Comparison of ENCODE assay signal across 18 cellular contexts in the genomic region with DNA sequence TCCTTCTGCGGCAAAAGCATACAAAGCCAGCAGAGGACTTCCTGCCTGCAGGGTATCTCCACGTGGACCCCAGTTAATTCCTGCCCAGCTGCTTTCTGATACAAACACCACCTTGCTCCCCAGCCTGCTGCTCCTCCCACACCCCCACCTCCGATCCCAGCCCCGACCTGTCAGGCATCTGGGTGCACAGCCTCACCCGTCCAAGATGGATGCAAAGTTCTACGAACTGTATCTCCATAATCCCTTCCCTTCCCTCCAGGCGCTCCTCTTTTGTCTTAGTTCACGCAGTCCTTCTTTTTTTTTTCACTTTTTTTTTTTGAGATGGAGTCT. TPM values are rescaled to one million over a fixed set of nuclear protein-coding genes. Genes with fewer than 3 reads are reported as not detected.
DNase-seq lines count a peak whose midpoint lies in the region; ATAC-seq, FAIRE-seq and TF ChIP-seq lines count a peak whose summit lies in the region.
"Had no signal": no experiment of that assay in that cellular context is flagged by ENCODE, and none has a peak within 500 bp of the region (broad histone marks: within the 10 kb centered on the region; RNA-seq: fewer than 3 reads in every experiment).

No MANE protein-coding gene starts in this region.

- no peaks in the 10 kb centered on the region for H3F3A ChIP-seq in GM23248 (ENCODE audit: insufficient read depth)

- H3K27me3 ChIP-seq in H1 (replicated peaks in 1 of 4; ENCODE audit: control insufficient read depth in 3 of 4, extremely low read depth in 1 of 4, insufficient read depth in 3 of 4, low read length in 3 of 4) (no peaks in the 10 kb centered on the region), GM23248 (replicated peaks; ENCODE audit: insufficient read depth) (no peaks in the 10 kb centered on the region; the same call in 1 of the 2 replicates)
- H3K27me3 ChIP-seq: BLaER1 treated with 17β-estradiol and CSF1 and Interleukin-3, amounts not matched to agents 10 nM and 100 nM had no signal

- H3K4me2 ChIP-seq in H1 (ENCODE audit: insufficient read depth in 1 of 2, low read depth in 2 of 2, low read length in 2 of 2) (no peak overlapping the region), GM23248 (ENCODE audit: unreplicated experiment) (no peak overlapping the region)
- H3K4me2 ChIP-seq: BLaER1 treated with 17β-estradiol and CSF1 and Interleukin-3, amounts not matched to agents 10 nM and 100 nM had no signal

- no peak overlapping the region for H4K5ac ChIP-seq in H1 (ENCODE audit: insufficient read length, low read depth, low read length)

- no peak for TF ChIP-seq POLR2A in H1 (IDR thresholded peaks at IDR 0.05; ENCODE audit: control extremely low read depth in 1 of 2, low read depth in 2 of 2, low read length in 2 of 2)

- H3K27ac Mint-ChIP-seq in natural killer cell treated with Interleukin-12 subunit alpha and Interleukin-12 subunit beta and Interleukin-15 and Interleukin-18, amount 100 ng/mL, for 72 hours = no peak overlapping the region
- H3K27ac Mint-ChIP-seq in natural killer cell = no peak overlapping the region
- peak overlapping the region; percentile 81 for H3K27ac Mint-ChIP-seq in nephron progenitor cell
- H3K27ac Mint-ChIP-seq in activated CD4-positive, alpha-beta memory T cell treated with anti-CD3 and anti-CD28 coated beads, Interleukin-2, amount 10 ng/mL, durations not matched to agents 7 days and 5 days = no peak overlapping the region

- DNase-seq in natural killer cell treated with Interleukin-12 subunit alpha and Interleukin-12 subunit beta and Interleukin-15 and Interleukin-18, amount 100 ng/mL, for 72 hours (ENCODE audit: low spot score) = peak; percentile 46
- DNase-seq in natural killer cell (no peak), H1 (ENCODE audit: low read depth in 1 of 2, low spot score in 2 of 2) (no peak), nephron progenitor cell (no peak), GM23248 (no peak), RCC 7860 (ENCODE audit: low spot score) (no peak)
- DNase-seq in activated CD4-positive, alpha-beta memory T cell treated with anti-CD3 and anti-CD28 coated beads, Interleukin-2, amount 10 ng/mL, durations not matched to agents 7 days and 5 days = no peak
- DNase-seq: DMS79 treated with DMSO at 0.1 percent for 48 hours, KBM-7, NCI-H1105, NCI-H2081 treated with DMSO at 0.1 percent for 48 hours, NCI-H510A, NCI-H774, SIG-M5 had no signal

- no peak overlapping the region for H3K9ac ChIP-seq in H1 (replicated peaks in 1 of 4; ENCODE audit: extremely low read depth in 1 of 4, low read depth in 3 of 4, low read length in 3 of 4)
- no peak overlapping the region for H3K9ac ChIP-seq in GM23248
- H3K9ac ChIP-seq: BLaER1 treated with 17β-estradiol and CSF1 and Interleukin-3, amounts not matched to agents 10 nM and 100 nM had no signal

- H3K4me1 Mint-ChIP-seq in natural killer cell treated with Interleukin-12 subunit alpha and Interleukin-12 subunit beta and Interleukin-15 and Interleukin-18, amount 100 ng/mL, for 72 hours (ENCODE audit: low read depth in 2 of 2) = no peaks in the 10 kb centered on the region
- H3K4me1 Mint-ChIP-seq in natural killer cell (no peaks in the 10 kb centered on the region), nephron progenitor cell (peaks cover 25% of the 10 kb centered on the region)
- peaks cover 12% of the 10 kb centered on the region for H3K4me1 Mint-ChIP-seq in activated CD4-positive, alpha-beta memory T cell treated with anti-CD3 and anti-CD28 coated beads, Interleukin-2, amount 10 ng/mL, durations not matched to agents 7 days and 5 days

- H3K4me3 ChIP-seq in H1 (ENCODE audit: extremely low read depth in 1 of 4, insufficient read depth in 2 of 4, low read depth in 3 of 4, low read length in 4 of 4) = no peak overlapping the region
- H3K4me3 ChIP-seq in GM23248 = no peak overlapping the region
- H3K4me3 ChIP-seq: BLaER1 treated with 17β-estradiol and CSF1 and Interleukin-3, amounts not matched to agents 10 nM and 100 nM; HAP-1 had no signal

- POLR2A ChIA-PET in H1 (lab: Charles Lee; ENCODE audit: partially characterized antibody) = interaction anchor here (0.6 to 1.0 kb wide), 4 partner anchors 17 to 372 kb away, joined by 3 to 4 read pairs (median 4); partner anchors contain the start of gene UNK
- POLR2A ChIA-PET in activated CD4-positive, alpha-beta memory T cell treated with anti-CD3 and anti-CD28 coated beads, Interleukin-2, amount 10 ng/mL, durations not matched to agents 7 days and 5 days (lab: Charles Lee) = interaction anchor here (1.1 kb wide), 2 partner anchors 23 to 108 kb away, joined by 3 to 5 read pairs; partner anchors contain the start of gene UBALD2

- H2BK120ac ChIP-seq in H1 (replicated peaks; ENCODE audit: low read depth, low read length) = no peak overlapping the region

- H4K8ac ChIP-seq in H1 (ENCODE audit: extremely low read depth, insufficient read depth, low read length) = no peak overlapping the region

- H3K79me2 ChIP-seq in H1 (ENCODE audit: control insufficient read depth in 1 of 2, insufficient read depth in 2 of 2, low read length in 2 of 2) (no peaks in the 10 kb centered on the region), GM23248 (ENCODE audit: insufficient read depth) (no peaks in the 10 kb centered on the region)

- in situ Hi-C loops in GM23248 (cut with MboI) = no loop called here

- H3K18ac ChIP-seq in H1 (ENCODE audit: extremely low read depth, low read length) = no peak overlapping the region

- no peaks in the 10 kb centered on the region for H3K27me3 Mint-ChIP-seq in natural killer cell treated with Interleukin-12 subunit alpha and Interleukin-12 subunit beta and Interleukin-15 and Interleukin-18, amount 100 ng/mL, for 72 hours
- H3K27me3 Mint-ChIP-seq in natural killer cell (ENCODE audit: low read depth in 2 of 2) (no peaks in the 10 kb centered on the region), nephron progenitor cell (ENCODE audit: low read depth, poor library complexity) (peaks cover 7% of the 10 kb centered on the region)
- H3K27me3 Mint-ChIP-seq in activated CD4-positive, alpha-beta memory T cell treated with anti-CD3 and anti-CD28 coated beads, Interleukin-2, amount 10 ng/mL, durations not matched to agents 7 days and 5 days = no peaks in the 10 kb centered on the region

- no peaks in the 10 kb centered on the region for H3K36me3 Mint-ChIP-seq in natural killer cell treated with Interleukin-12 subunit alpha and Interleukin-12 subunit beta and Interleukin-15 and Interleukin-18, amount 100 ng/mL, for 72 hours
- no peaks in the 10 kb centered on the region for H3K36me3 Mint-ChIP-seq in natural killer cell
- peaks cover 13% of the 10 kb centered on the region for H3K36me3 Mint-ChIP-seq in nephron progenitor cell (ENCODE audit: low read depth)
- H3K36me3 Mint-ChIP-seq in activated CD4-positive, alpha-beta memory T cell treated with anti-CD3 and anti-CD28 coated beads, Interleukin-2, amount 10 ng/mL, durations not matched to agents 7 days and 5 days (ENCODE audit: low read depth) = peaks cover 58% of the 10 kb centered on the region

- H2BK15ac ChIP-seq in H1 (ENCODE audit: low read length) = no peak overlapping the region

- H3K79me1 ChIP-seq in H1 (ENCODE audit: low read depth, low read length) = no peaks in the 10 kb centered on the region

- no peak overlapping the region for H3K27ac ChIP-seq in H1 (ENCODE audit: low read depth, low read length)
- H3K27ac ChIP-seq in GM23248 = no peak overlapping the region
- H3K27ac ChIP-seq: BLaER1 treated with 17β-estradiol and CSF1 and Interleukin-3, amounts not matched to agents 10 nM and 100 nM; RWPE1 had no signal

- H3K56ac ChIP-seq in H1 (replicated peaks; ENCODE audit: insufficient read length, low read depth, low read length) = no peak overlapping the region

- TF ChIP-seq RAD21 in H1 (IDR thresholded peaks at IDR 0.05 in 1 of 2, conservative IDR thresholded peaks at IDR 0.05 in 1 of 2; ENCODE audit: low read depth in 2 of 2, low read length in 2 of 2) = no peak

- no peak overlapping the region for H2AK5ac ChIP-seq in H1 (ENCODE audit: low read depth, low read length)

- CTCF ChIA-PET in H1 (lab: Charles Lee; ENCODE audit: partially characterized antibody) = interaction anchor here (1.5 to 24.4 kb wide), 4 partner anchors 13 to 123 kb away, joined by 6 to 778 read pairs (median 259); partner anchors contain the start of genes EXOC7 and FOXJ1
- CTCF ChIA-PET in activated CD4-positive, alpha-beta memory T cell treated with anti-CD3 and anti-CD28 coated beads, Interleukin-2, amount 10 ng/mL, durations not matched to agents 7 days and 5 days (lab: Charles Lee) = no interaction called here

- H2BK5ac ChIP-seq in H1 (ENCODE audit: low read depth, low read length) = no peak overlapping the region

- FAIRE-seq in H1 (lab: Jason Lieb, UNC) = no peak
- FAIRE-seq in RCC 7860 (lab: Jason Lieb, UNC) = no peak
- FAIRE-seq: HepG2 had no signal

- H3K23ac ChIP-seq in H1 (ENCODE audit: insufficient read length) = no peak overlapping the region

- H4K20me1 ChIP-seq in H1 (replicated peaks in 1 of 2; ENCODE audit: control insufficient read depth in 1 of 2, insufficient read depth in 2 of 2, low read length in 2 of 2) = no peaks in the 10 kb centered on the region
- no peaks in the 10 kb centered on the region for H4K20me1 ChIP-seq in GM23248 (ENCODE audit: insufficient read depth)
- H4K20me1 ChIP-seq: BLaER1 treated with 17β-estradiol and CSF1 and Interleukin-3, amounts not matched to agents 10 nM and 100 nM had no signal

- intact Hi-C loops in natural killer cell (cut with micrococcal nuclease) = no loop called here

- H3K4me1 ChIP-seq in H1 (replicated peaks in 1 of 4; ENCODE audit: control insufficient read depth in 3 of 4, insufficient read depth in 4 of 4, low read length in 3 of 4) = peaks cover 0 to 13% (median 10%) of the 10 kb centered on the region in 4 experiments; a peak in 5 of 7 replicates
- no peaks in the 10 kb centered on the region for H3K4me1 ChIP-seq in GM23248 (ENCODE audit: insufficient read depth)
- H3K4me1 ChIP-seq: HAP-1 had no signal

- no peak overlapping the region for H2BK20ac ChIP-seq in H1 (ENCODE audit: low read length)

- no peak overlapping the region for H3K4me3 Mint-ChIP-seq in natural killer cell treated with Interleukin-12 subunit alpha and Interleukin-12 subunit beta and Interleukin-15 and Interleukin-18, amount 100 ng/mL, for 72 hours
- H3K4me3 Mint-ChIP-seq in natural killer cell (no peak overlapping the region), nephron progenitor cell (no peak overlapping the region)
- H3K4me3 Mint-ChIP-seq in activated CD4-positive, alpha-beta memory T cell treated with anti-CD3 and anti-CD28 coated beads, Interleukin-2, amount 10 ng/mL, durations not matched to agents 7 days and 5 days = no peak overlapping the region

- WGBS in H1 (ENCODE audit: extremely low coverage in 1 of 2, insufficient coverage in 1 of 2, insufficient read length in 1 of 2, insufficient replicate concordance in 2 of 2, low coverage in 1 of 2, low lambda C conversion rate in 2 of 2, missing lambda C conversion rate in 1 of 2), 2 experiments = 83% methylated on average over 8 of the region's 8 CpGs; no CpG with 5 or more reads in 1 of the 2 experiments
- WGBS in GM23248 (ENCODE audit: low coverage in 1 of 2, low lambda C conversion rate in 2 of 2, missing lambda C conversion rate in 2 of 2), 2 experiments = 75 to 84% methylated on average over 8 of the region's 8 CpGs

- no peak overlapping the region for H3K14ac ChIP-seq in H1 (ENCODE audit: insufficient read length)

- TF ChIP-seq EP300 in H1 (IDR thresholded peaks at IDR 0.05; ENCODE audit: borderline replicate concordance in 1 of 2, low read depth in 2 of 2, low read length in 2 of 2) = no peak

- H3K36me3 ChIP-seq in H1 (ENCODE audit: control insufficient read depth in 2 of 4, insufficient read depth in 4 of 4, low read length in 3 of 4) (no peaks in the 10 kb centered on the region), GM23248 (ENCODE audit: low read depth) (no peaks in the 10 kb centered on the region)
- H3K36me3 ChIP-seq: BLaER1 treated with 17β-estradiol and CSF1 and Interleukin-3, amounts not matched to agents 10 nM and 100 nM had no signal

- H3K9me3 ChIP-seq in H1 (ENCODE audit: insufficient read depth in 2 of 2, low read depth in 1 of 2, low read length in 1 of 2) = no peaks in the 10 kb centered on the region
- no peaks in the 10 kb centered on the region for H3K9me3 ChIP-seq in GM23248 (ENCODE audit: low read depth)
- H3K9me3 ChIP-seq: BLaER1 treated with 17β-estradiol and CSF1 and Interleukin-3, amounts not matched to agents 10 nM and 100 nM; HAP-1 had no signal

- H4K91ac ChIP-seq in H1 (replicated peaks; ENCODE audit: insufficient read length, low read length) = no peak overlapping the region

- H3K9me2 ChIP-seq in GM23248 (ENCODE audit: insufficient read depth) = no peaks in the 10 kb centered on the region

- TF ChIP-seq CTCF in natural killer cell (IDR thresholded peaks at IDR 0.05) (no peak), H1 (IDR thresholded peaks at IDR 0.05; ENCODE audit: control extremely low read depth in 1 of 3, insufficient read depth in 1 of 3, low read depth in 1 of 3, low read length in 3 of 3) (no peak), nephron progenitor cell (IDR thresholded peaks at IDR 0.05) (no peak)

- no peaks in the 10 kb centered on the region for H3K23me2 ChIP-seq in H1 (ENCODE audit: low read depth, low read length)

- 0 out of 2 replicates have a peak overlapping the region, but pooled peaks have one; percentile 33 for H2BK12ac ChIP-seq in H1 (ENCODE audit: low read depth, low read length)

- ATAC-seq in natural killer cell treated with Interleukin-12 subunit alpha and Interleukin-12 subunit beta and Interleukin-15 and Interleukin-18, amount 100 ng/mL, for 72 hours = no peak
- ATAC-seq in natural killer cell = no peak

- no peaks in the 10 kb centered on the region for H3K9me3 Mint-ChIP-seq in natural killer cell treated with Interleukin-12 subunit alpha and Interleukin-12 subunit beta and Interleukin-15 and Interleukin-18, amount 100 ng/mL, for 72 hours
- H3K9me3 Mint-ChIP-seq in natural killer cell (no peaks in the 10 kb centered on the region), nephron progenitor cell (no peaks in the 10 kb centered on the region)
- H3K9me3 Mint-ChIP-seq in activated CD4-positive, alpha-beta memory T cell treated with anti-CD3 and anti-CD28 coated beads, Interleukin-2, amount 10 ng/mL, durations not matched to agents 7 days and 5 days = no peaks in the 10 kb centered on the region

- H2AFZ ChIP-seq in H1 (ENCODE audit: low read length) (no peak overlapping the region), GM23248 (no peak overlapping the region)

- H3K4ac ChIP-seq in H1 (replicated peaks; ENCODE audit: insufficient read length, low read depth, low read length) = no peak overlapping the region

RNA-seq across cellular contexts. Expression of gene FOXJ1, which starts 15.6 kb away (rescaled TPM):
- under 1 TPM; 0.48 to 0.95 TPM for total RNA-seq in natural killer cell treated with Interleukin-12 subunit alpha and Interleukin-12 subunit beta and Interleukin-15 and Interleukin-18, amount 100 ng/mL, for 72 hours
- under 1 TPM; 0.21 to 0.93 (median 0.36) TPM for total RNA-seq in natural killer cell
- 4.9 and 5.4 TPM in 2 replicates for total RNA-seq in H1 (2021; fragmentation: NEBNext Ultra II Directional; extraction: Animal tissue kit (Norgen Biotek cat#: 25700))
- 4.6 and 4.7 TPM in 2 replicates for polyA plus RNA-seq in H1 (2011; rRNA removed)
- polyA plus RNA-seq in H1 (2011; cell fraction: cytosol; rRNA removed) = 3.7 TPM
- polyA plus RNA-seq in H1 (2011; cell fraction: nucleus; rRNA removed) = 3.7 TPM
- polyA plus RNA-seq in H1 (2012, experiment 1 of 2) = 3.2 to 6.3 TPM (median 4.8 TPM) in 4 replicates
- 4.5 TPM for polyA plus RNA-seq in H1 (2012, experiment 2 of 2)
- 5.4 TPM for polyA plus RNA-seq in H1 (2013, experiment 1 of 2)
- 5.7 TPM for polyA plus RNA-seq in H1 (2013, experiment 2 of 2)
- polyA minus RNA-seq in H1 (2011; rRNA and poly(A)+ RNA removed) = 1.3 TPM in 2 replicates
- polyA minus RNA-seq in H1 (2011; cell fraction: cytosol; rRNA and poly(A)+ RNA removed) = 3.4 TPM
- polyA minus RNA-seq in H1 (2011; cell fraction: nucleus; rRNA and poly(A)+ RNA removed) = 2.7 TPM
- total RNA-seq in activated CD4-positive, alpha-beta memory T cell treated with anti-CD3 and anti-CD28 coated beads, Interleukin-2, amount 10 ng/mL, durations not matched to agents 7 days and 5 days = under 1 TPM; 0.13 to 0.15 TPM
- total RNA-seq in GM23248 (2014; rRNA removed; shearing (Covaris generic)) = not detected in 2 replicates
- polyA plus RNA-seq in GM23248 (2016; fragmentation: Nextera tagmentation; extraction: Ambion mirVana) = not detected in 2 replicates

RNA-seq across cellular contexts. Expression of gene EXOC7, which starts 53.0 kb away (rescaled TPM):
- 100 to 1,000 TPM; 134 to 163 TPM for total RNA-seq in natural killer cell treated with Interleukin-12 subunit alpha and Interleukin-12 subunit beta and Interleukin-15 and Interleukin-18, amount 100 ng/mL, for 72 hours
- 100 to 1,000 TPM; 130 to 149 (median 142) TPM for total RNA-seq in natural killer cell
- total RNA-seq in H1 (2021; fragmentation: NEBNext Ultra II Directional; extraction: Animal tissue kit (Norgen Biotek cat#: 25700)) = 92.6 and 95.3 TPM in 2 replicates
- polyA plus RNA-seq in H1 (2011; rRNA removed) = 77.1 and 83.3 TPM in 2 replicates
- polyA plus RNA-seq in H1 (2011; cell fraction: cytosol; rRNA removed) = 73.6 TPM
- 231 TPM for polyA plus RNA-seq in H1 (2011; cell fraction: nucleus; rRNA removed)
- 53.1 to 105 TPM (median 63.0 TPM) in 4 replicates for polyA plus RNA-seq in H1 (2012, experiment 1 of 2)
- 42.5 TPM for polyA plus RNA-seq in H1 (2012, experiment 2 of 2)
- polyA plus RNA-seq in H1 (2013, experiment 1 of 2) = 44.0 TPM
- 43.4 TPM for polyA plus RNA-seq in H1 (2013, experiment 2 of 2)
- polyA minus RNA-seq in H1 (2011; rRNA and poly(A)+ RNA removed) = 129 and 130 TPM in 2 replicates
- 56.7 TPM for polyA minus RNA-seq in H1 (2011; cell fraction: cytosol; rRNA and poly(A)+ RNA removed)
- polyA minus RNA-seq in H1 (2011; cell fraction: nucleus; rRNA and poly(A)+ RNA removed) = 113 TPM
- 100 to 1,000 TPM; 119 to 120 TPM for total RNA-seq in activated CD4-positive, alpha-beta memory T cell treated with anti-CD3 and anti-CD28 coated beads, Interleukin-2, amount 10 ng/mL, durations not matched to agents 7 days and 5 days
- total RNA-seq in GM23248 (2014; rRNA removed; shearing (Covaris generic)) = 88.0 and 101 TPM in 2 replicates
- 98.6 and 101 TPM in 2 replicates for polyA plus RNA-seq in GM23248 (2016; fragmentation: Nextera tagmentation; extraction: Ambion mirVana)
